In genomic region chr6:43054206-43054943, GRCh38 we compare ENCODE assay signal across 8 cellular contexts. TPM values are rescaled to one million over a fixed set of nuclear protein-coding genes. Genes with fewer than 3 reads are reported as not detected.
A peak's percentile ranks its signal among the peaks of the same experiment; 100 is the strongest.
DNase-seq lines count a peak whose midpoint lies in the region; ATAC-seq and TF ChIP-seq lines count a peak whose summit lies in the region.

No MANE protein-coding gene starts in this region.

- H3K27ac ChIP-seq in DOHH2 (ENCODE audit: low read depth, low read length): peak overlapping the region; percentile 33
- peak overlapping the region; percentile 77 for H3K27ac ChIP-seq in RWPE2 (ENCODE audit: poor library complexity, severe bottlenecking)
- H3K27ac ChIP-seq in parathyroid adenoma: peak overlapping the region; percentile 75

- no peaks in the 10 kb centered on the region for H3K9me2 ChIP-seq in DOHH2 (replicated peaks; ENCODE audit: control insufficient read depth, low read length)

- H3K27me3 ChIP-seq in DOHH2 (ENCODE audit: control insufficient read depth, low read length) (no peaks in the 10 kb centered on the region), RWPE2 (ENCODE audit: insufficient read depth, poor library complexity, severe bottlenecking) (no peaks in the 10 kb centered on the region), parathyroid adenoma (ENCODE audit: control insufficient read depth, insufficient read depth, low read length) (no peaks in the 10 kb centered on the region)

- TF ChIP-seq POLR2A in erythroblast (IDR thresholded peaks at IDR 0.05; ENCODE audit: low read length): no peak

- ATAC-seq in RWPE2 (ENCODE audit: low read depth): no peak
- no peak for ATAC-seq in GM18520 (IDR thresholded peaks at IDR 0.05; ENCODE audit: unreplicated experiment)
- no peak for ATAC-seq in GM21619 (IDR thresholded peaks at IDR 0.05; ENCODE audit: unreplicated experiment)
- no peak for ATAC-seq in GM19463 (IDR thresholded peaks at IDR 0.05; ENCODE audit: unreplicated experiment)

- H3K9me3 ChIP-seq in DOHH2 (ENCODE audit: control insufficient read depth, insufficient read depth, low read length) (no peaks in the 10 kb centered on the region), RWPE2 (ENCODE audit: severe bottlenecking) (no peaks in the 10 kb centered on the region), parathyroid adenoma (ENCODE audit: control insufficient read depth, low read length) (no peaks in the 10 kb centered on the region)

- H3K4me1 ChIP-seq in DOHH2 (ENCODE audit: control insufficient read depth, low read length): peaks cover 25% of the 10 kb centered on the region
- peaks cover 5% of the 10 kb centered on the region for H3K4me1 ChIP-seq in RWPE2 (ENCODE audit: insufficient read depth, poor library complexity, severe bottlenecking)
- H3K4me1 ChIP-seq in parathyroid adenoma: peaks cover 37% of the 10 kb centered on the region

- H3K4me3 ChIP-seq in DOHH2 (ENCODE audit: low read length) (peak overlapping the region; percentile 80), RWPE2 (ENCODE audit: severe bottlenecking) (peak overlapping the region; percentile 83), parathyroid adenoma (ENCODE audit: low read depth, low read length) (peak overlapping the region; percentile 73)

- H2AFZ ChIP-seq in parathyroid adenoma: peak overlapping the region; percentile 89

- peaks cover 26% of the 10 kb centered on the region for H3K79me2 ChIP-seq in DOHH2 (ENCODE audit: control insufficient read depth, low read length)
- peaks cover 13% of the 10 kb centered on the region for H3K79me2 ChIP-seq in parathyroid adenoma

- H3K4me2 ChIP-seq in DOHH2 (ENCODE audit: low read length) (peak overlapping the region; percentile 81), parathyroid adenoma (ENCODE audit: low read length) (peak overlapping the region; percentile 96)

- TF ChIP-seq CTCF in DOHH2 (IDR thresholded peaks at IDR 0.05; ENCODE audit: low read depth, low read length, poor library complexity, severe bottlenecking) (no peak), RWPE2 (IDR thresholded peaks at IDR 0.05; ENCODE audit: poor library complexity, severe bottlenecking) (no peak), parathyroid adenoma (IDR thresholded peaks at IDR 0.05) (no peak)

- H3K36me3 ChIP-seq in DOHH2 (ENCODE audit: control insufficient read depth, low read length) (peaks cover 25% of the 10 kb centered on the region), RWPE2 (ENCODE audit: low read depth) (peaks cover 54% of the 10 kb centered on the region), parathyroid adenoma (ENCODE audit: control insufficient read depth, insufficient read depth, low read length) (no peaks in the 10 kb centered on the region)

- H4K20me1 ChIP-seq in DOHH2 (ENCODE audit: control insufficient read depth, insufficient read depth, low read depth, low read length): no peaks in the 10 kb centered on the region

- H3F3A ChIP-seq in DOHH2 (ENCODE audit: control insufficient read depth, insufficient read depth): peaks cover 9% of the 10 kb centered on the region

- DNase-seq in RWPE2 (ENCODE audit: low spot score) (no peak), erythroblast (lab: John Stamatoyannopoulos, UW) (peak; percentile 44 to 48), ureter (ENCODE audit: low spot score) (no peak)

- H3K9ac ChIP-seq in parathyroid adenoma: no peak overlapping the region

RNA-seq across cellular contexts. Expression of gene CUL7, which starts 0.7 kb away (rescaled TPM):
- total RNA-seq in ureter: 28.8 TPM

RNA-seq across cellular contexts. Expression of gene MRPL2, which starts 4.9 kb away (rescaled TPM):
- 33.0 TPM for total RNA-seq in ureter

RNA-seq across cellular contexts. Expression of gene KLC4, which starts 5.1 kb away (rescaled TPM):
- total RNA-seq in ureter: 23.8 TPM

RNA-seq across cellular contexts. Expression of gene PTK7, which starts 21.7 kb away (rescaled TPM):
- total RNA-seq in ureter: 52.0 TPM

RNA-seq across cellular contexts. Expression of gene RRP36, which starts 33.0 kb away (rescaled TPM):
- total RNA-seq in ureter: 58.9 TPM

Comparison
In these comparisons a context has a peak if more than half of its experiments do, and no peak if none do; other contexts are left out.
1. DNase-seq: peak in erythroblast (2 of 2); none in RWPE2 (single experiment) and ureter (single experiment).
2. Peak in every context shown above with its lines, with median percentiles within 50 percentile points of each other: H3K27ac ChIP-seq and H3K4me3 ChIP-seq.